Comparison of ENCODE assay signal across 29 cellular contexts in the genomic region with DNA sequence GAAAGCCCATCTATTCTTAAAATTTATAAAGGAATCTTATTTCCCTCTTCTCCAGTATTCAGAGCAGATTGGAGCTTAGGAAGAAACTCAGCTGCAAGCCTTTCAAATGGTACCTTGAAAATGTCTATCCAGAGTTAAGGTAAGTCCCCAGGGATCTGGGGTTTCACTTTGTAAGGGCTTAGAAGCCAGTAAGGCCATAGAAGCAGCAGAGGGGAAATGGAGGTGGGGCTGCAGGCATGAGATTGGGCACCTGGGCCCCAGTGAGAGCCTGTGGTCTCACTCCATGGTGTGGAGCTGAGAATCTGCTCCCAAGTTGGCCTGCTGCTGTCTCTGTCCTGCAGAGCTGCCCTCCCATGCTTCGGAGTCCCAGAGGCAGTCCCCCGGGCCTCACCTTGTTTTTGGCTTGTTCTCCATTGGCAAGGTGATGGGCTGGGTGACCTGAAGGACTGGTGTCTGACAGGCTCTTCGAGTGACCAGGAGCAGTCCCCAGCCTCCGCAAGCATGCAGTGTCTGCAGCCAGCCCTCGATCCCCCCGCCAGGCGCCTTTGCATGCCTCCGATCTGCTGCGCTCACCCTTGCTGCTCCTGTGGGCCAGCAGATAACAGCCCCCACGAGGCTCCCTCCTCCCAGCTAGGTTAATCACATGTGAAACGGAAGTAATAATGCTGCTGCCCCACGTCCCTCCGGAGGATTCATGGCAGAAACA.
A peak's percentile ranks its signal among the peaks of the same experiment; 100 is the strongest.
DNase-seq lines count a peak whose midpoint lies in the region; ATAC-seq and TF ChIP-seq lines count a peak whose summit lies in the region.
"Had no signal": no experiment of that assay in that cellular context is flagged by ENCODE, and none has a peak within 500 bp of the region (broad histone marks: within the 10 kb centered on the region; RNA-seq: fewer than 3 reads in every experiment).

No MANE protein-coding gene starts in this region.

- peaks cover 38% of the 10 kb centered on the region for H3K36me3 Mint-ChIP-seq in activated naive CD8-positive, alpha-beta T cell treated with anti-CD3 and anti-CD28 coated beads, Interleukin-2, amount 50 U/mL, for 24 hours (ENCODE audit: low read depth)
- peaks cover 30% of the 10 kb centered on the region for H3K36me3 Mint-ChIP-seq in activated naive CD8-positive, alpha-beta T cell treated with anti-CD3 and anti-CD28 coated beads for 36 hours

- DNase-seq in activated naive CD8-positive, alpha-beta T cell treated with anti-CD3 and anti-CD28 coated beads, Interleukin-2, amount 50 U/mL, for 24 hours: no peak
- no peak for DNase-seq in activated naive CD8-positive, alpha-beta T cell treated with anti-CD3 and anti-CD28 coated beads for 36 hours
- DNase-seq in NCI-H2107 (lab: John Stamatoyannopoulos, UW) (peak; percentile 43), islet precursor cell (peak; percentile 31), upper lobe of right lung (peak; percentile 59), testis (no peak), HCEC 1CT (no peak)
- DNase-seq: activated CD4-positive, alpha-beta T cell treated with anti-CD3 and anti-CD28 coated beads, Interleukin-2, amount 10 ng/mL, durations not matched to agents 24 days and 14 days; activated naive CD4-positive, alpha-beta T cell treated with anti-CD3 and anti-CD28 coated beads for 36 hours; activated T-cell treated with anti-CD3 and anti-CD28 coated beads, Interleukin-2, amount 50 U/mL, for 72 hours; AML-193; amniotic stem cell; CD4-positive, alpha-beta memory T cell; heart right ventricle; KG1; kidney; MM.1S; NCI-H1930; NCI-H748 treated with DMSO at 0.1 percent for 48 hours; occipital lobe; stimulated activated CD4-positive, alpha-beta T cell treated with anti-CD3 and anti-CD28 coated beads, Interleukin-15, amount 100 ng/mL, for 24 hours; T1000 had no signal

- TF ChIP-seq CTCF in upper lobe of right lung (IDR thresholded peaks at IDR 0.05): no peak
- no peak for TF ChIP-seq CTCF in testis (IDR thresholded peaks at IDR 0.05)

- WGBS in testis, 2 donors: 84 to 90% methylated on average over 12 to 13 of the region's 13 CpGs

- H3K9me3 ChIP-seq in upper lobe of right lung: no peaks in the 10 kb centered on the region
- no peaks in the 10 kb centered on the region for H3K9me3 ChIP-seq in testis
- H3K9me3 ChIP-seq: heart right ventricle, SJSA1 had no signal

- TF ChIP-seq POLR2A in testis (IDR thresholded peaks at IDR 0.05): no peak

- no peak overlapping the region for H3K4me3 ChIP-seq in upper lobe of right lung
- no peak overlapping the region for H3K4me3 ChIP-seq in testis
- H3K4me3 ChIP-seq: dorsolateral prefrontal cortex, GM23338, heart right ventricle, SJSA1 had no signal

- no peak overlapping the region for H3K4me3 Mint-ChIP-seq in activated naive CD8-positive, alpha-beta T cell treated with anti-CD3 and anti-CD28 coated beads, Interleukin-2, amount 50 U/mL, for 24 hours
- H3K4me3 Mint-ChIP-seq in activated naive CD8-positive, alpha-beta T cell treated with anti-CD3 and anti-CD28 coated beads for 36 hours: no peak overlapping the region
- H3K4me3 Mint-ChIP-seq: activated CD4-positive, alpha-beta T cell treated with anti-CD3 and anti-CD28 coated beads, Interleukin-2, amount 10 ng/mL, durations not matched to agents 24 days and 14 days; activated naive CD4-positive, alpha-beta T cell treated with anti-CD3 and anti-CD28 coated beads for 36 hours; activated T-cell treated with anti-CD3 and anti-CD28 coated beads, Interleukin-2, amount 50 U/mL, for 72 hours; brain; CD4-positive, alpha-beta memory T cell; GM23338; mesothelial cell of epicardium; stimulated activated memory B cell treated with anti-CD40 and anti-IgM and Interleukin-4, amounts not matched to agents 10 μg/mL and 1 μg/mL and 100 μg/mL, for 72 hours had no signal

- H3K27ac ChIP-seq in upper lobe of right lung (no peak overlapping the region), testis (no peak overlapping the region)
- H3K27ac ChIP-seq: heart right ventricle, SJSA1, VCaP had no signal

- ATAC-seq in activated naive CD8-positive, alpha-beta T cell treated with anti-CD3 and anti-CD28 coated beads, Interleukin-2, amount 50 U/mL, for 24 hours: peak; percentile 13
- no peak for ATAC-seq in upper lobe of right lung
- ATAC-seq: activated T-cell treated with anti-CD3 and anti-CD28 coated beads, Interleukin-2, amount 50 U/mL, for 72 hours; GM23338; heart right ventricle; stimulated activated memory B cell treated with anti-CD40 and anti-IgM and Interleukin-4, amounts not matched to agents 10 μg/mL and 1 μg/mL and 100 μg/mL, for 72 hours had no signal

- H3K9me3 Mint-ChIP-seq in activated naive CD8-positive, alpha-beta T cell treated with anti-CD3 and anti-CD28 coated beads, Interleukin-2, amount 50 U/mL, for 24 hours: no peaks in the 10 kb centered on the region
- H3K9me3 Mint-ChIP-seq in activated naive CD8-positive, alpha-beta T cell treated with anti-CD3 and anti-CD28 coated beads for 36 hours: no peaks in the 10 kb centered on the region
- H3K9me3 Mint-ChIP-seq: activated CD4-positive, alpha-beta T cell treated with anti-CD3 and anti-CD28 coated beads, Interleukin-2, amount 10 ng/mL, durations not matched to agents 24 days and 14 days; activated naive CD4-positive, alpha-beta T cell treated with anti-CD3 and anti-CD28 coated beads for 36 hours; activated T-cell treated with anti-CD3 and anti-CD28 coated beads, Interleukin-2, amount 50 U/mL, for 72 hours; CD4-positive, alpha-beta memory T cell; stimulated activated memory B cell treated with anti-CD40 and anti-IgM and Interleukin-4, amounts not matched to agents 10 μg/mL and 1 μg/mL and 100 μg/mL, for 72 hours had no signal

- intact Hi-C loops in upper lobe of right lung (cut with DNase I) (no loop called here), testis (cut with DNase I; ENCODE audit: low total_unique reads) (no loop called here)

- no peaks in the 10 kb centered on the region for H3K27me3 ChIP-seq in upper lobe of right lung
- H3K27me3 ChIP-seq in testis: no peaks in the 10 kb centered on the region
- H3K27me3 ChIP-seq: dorsolateral prefrontal cortex, heart right ventricle, SJSA1 had no signal

- peaks cover 39% of the 10 kb centered on the region for H3K36me3 ChIP-seq in upper lobe of right lung
- H3K36me3 ChIP-seq in testis (ENCODE audit: low read depth, missing control alignments): no peaks in the 10 kb centered on the region

- H3K4me1 ChIP-seq in upper lobe of right lung (no peaks in the 10 kb centered on the region), testis (no peaks in the 10 kb centered on the region)
- H3K4me1 ChIP-seq: heart right ventricle, SJSA1 had no signal

- no peaks in the 10 kb centered on the region for H3K27me3 Mint-ChIP-seq in activated naive CD8-positive, alpha-beta T cell treated with anti-CD3 and anti-CD28 coated beads, Interleukin-2, amount 50 U/mL, for 24 hours
- no peaks in the 10 kb centered on the region for H3K27me3 Mint-ChIP-seq in activated naive CD8-positive, alpha-beta T cell treated with anti-CD3 and anti-CD28 coated beads for 36 hours
- H3K27me3 Mint-ChIP-seq: activated CD4-positive, alpha-beta T cell treated with anti-CD3 and anti-CD28 coated beads, Interleukin-2, amount 10 ng/mL, durations not matched to agents 24 days and 14 days; brain; CD4-positive, alpha-beta memory T cell; stimulated activated memory B cell treated with anti-CD40 and anti-IgM and Interleukin-4, amounts not matched to agents 10 μg/mL and 1 μg/mL and 100 μg/mL, for 72 hours had no signal

- H3K27ac Mint-ChIP-seq in activated naive CD8-positive, alpha-beta T cell treated with anti-CD3 and anti-CD28 coated beads, Interleukin-2, amount 50 U/mL, for 24 hours: no peak overlapping the region
- H3K27ac Mint-ChIP-seq in activated naive CD8-positive, alpha-beta T cell treated with anti-CD3 and anti-CD28 coated beads for 36 hours: no peak overlapping the region
- H3K27ac Mint-ChIP-seq: activated CD4-positive, alpha-beta T cell treated with anti-CD3 and anti-CD28 coated beads, Interleukin-2, amount 10 ng/mL, durations not matched to agents 24 days and 14 days; activated naive CD4-positive, alpha-beta T cell treated with anti-CD3 and anti-CD28 coated beads for 36 hours; activated T-cell treated with anti-CD3 and anti-CD28 coated beads, Interleukin-2, amount 50 U/mL, for 72 hours; CD4-positive, alpha-beta memory T cell; GM23338; mesothelial cell of epicardium; stimulated activated memory B cell treated with anti-CD40 and anti-IgM and Interleukin-4, amounts not matched to agents 10 μg/mL and 1 μg/mL and 100 μg/mL, for 72 hours had no signal

- H3K4me1 Mint-ChIP-seq in activated naive CD8-positive, alpha-beta T cell treated with anti-CD3 and anti-CD28 coated beads, Interleukin-2, amount 50 U/mL, for 24 hours: peaks cover 3% of the 10 kb centered on the region
- peaks cover 3% of the 10 kb centered on the region for H3K4me1 Mint-ChIP-seq in activated naive CD8-positive, alpha-beta T cell treated with anti-CD3 and anti-CD28 coated beads for 36 hours
- H3K4me1 Mint-ChIP-seq: activated CD4-positive, alpha-beta T cell treated with anti-CD3 and anti-CD28 coated beads, Interleukin-2, amount 10 ng/mL, durations not matched to agents 24 days and 14 days; CD4-positive, alpha-beta memory T cell had no signal

Comparison
In these comparisons a context has a peak if more than half of its experiments do, and no peak if none do; other contexts are left out.
1. DNase-seq: peak in NCI-H2107 (single experiment), islet precursor cell (single experiment) and upper lobe of right lung (single experiment); none in activated naive CD8-positive, alpha-beta T cell treated with anti-CD3 and anti-CD28 coated beads, Interleukin-2, amount 50 U/mL, for 24 hours (single experiment), activated naive CD8-positive, alpha-beta T cell treated with anti-CD3 and anti-CD28 coated beads for 36 hours (single experiment), testis (single experiment) and HCEC 1CT (single experiment).